1 cellular context compared by ENCODE assay signal in the genomic region with DNA sequence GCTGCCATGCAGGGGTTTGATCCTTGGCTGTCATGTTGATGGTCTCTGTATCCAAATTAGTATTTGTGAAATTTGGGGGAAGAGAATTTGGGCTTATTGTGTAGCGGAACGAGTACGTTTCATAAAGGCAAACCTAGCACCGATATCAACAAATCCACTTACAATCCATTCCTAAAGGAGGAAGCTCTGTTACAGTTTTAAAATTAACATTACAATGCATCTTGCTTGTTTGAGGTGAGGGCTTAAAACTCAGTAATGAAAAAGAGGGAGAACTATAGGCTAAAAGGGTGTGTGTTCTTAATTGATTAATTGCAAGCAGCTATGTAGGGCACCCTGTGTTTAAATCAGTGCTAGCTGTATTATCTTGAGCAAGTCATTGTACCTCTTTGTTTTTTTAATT.
TF ChIP-seq lines count a peak whose summit lies in the region.

No MANE protein-coding gene starts in this region.

TF ChIP-seq in HCT116, 20 proteins besides CTCF, POLR2A, EP300 and RAD21 (continued from another document):
- TF ChIP-seq, protein P1, sequence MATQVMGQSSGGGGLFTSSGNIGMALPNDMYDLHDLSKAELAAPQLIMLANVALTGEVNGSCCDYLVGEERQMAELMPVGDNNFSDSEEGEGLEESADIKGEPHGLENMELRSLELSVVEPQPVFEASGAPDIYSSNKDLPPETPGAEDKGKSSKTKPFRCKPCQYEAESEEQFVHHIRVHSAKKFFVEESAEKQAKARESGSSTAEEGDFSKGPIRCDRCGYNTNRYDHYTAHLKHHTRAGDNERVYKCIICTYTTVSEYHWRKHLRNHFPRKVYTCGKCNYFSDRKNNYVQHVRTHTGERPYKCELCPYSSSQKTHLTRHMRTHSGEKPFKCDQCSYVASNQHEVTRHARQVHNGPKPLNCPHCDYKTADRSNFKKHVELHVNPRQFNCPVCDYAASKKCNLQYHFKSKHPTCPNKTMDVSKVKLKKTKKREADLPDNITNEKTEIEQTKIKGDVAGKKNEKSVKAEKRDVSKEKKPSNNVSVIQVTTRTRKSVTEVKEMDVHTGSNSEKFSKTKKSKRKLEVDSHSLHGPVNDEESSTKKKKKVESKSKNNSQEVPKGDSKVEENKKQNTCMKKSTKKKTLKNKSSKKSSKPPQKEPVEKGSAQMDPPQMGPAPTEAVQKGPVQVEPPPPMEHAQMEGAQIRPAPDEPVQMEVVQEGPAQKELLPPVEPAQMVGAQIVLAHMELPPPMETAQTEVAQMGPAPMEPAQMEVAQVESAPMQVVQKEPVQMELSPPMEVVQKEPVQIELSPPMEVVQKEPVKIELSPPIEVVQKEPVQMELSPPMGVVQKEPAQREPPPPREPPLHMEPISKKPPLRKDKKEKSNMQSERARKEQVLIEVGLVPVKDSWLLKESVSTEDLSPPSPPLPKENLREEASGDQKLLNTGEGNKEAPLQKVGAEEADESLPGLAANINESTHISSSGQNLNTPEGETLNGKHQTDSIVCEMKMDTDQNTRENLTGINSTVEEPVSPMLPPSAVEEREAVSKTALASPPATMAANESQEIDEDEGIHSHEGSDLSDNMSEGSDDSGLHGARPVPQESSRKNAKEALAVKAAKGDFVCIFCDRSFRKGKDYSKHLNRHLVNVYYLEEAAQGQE (IDR thresholded peaks at IDR 0.05; ENCODE audit: low read depth) = no peak
- TF ChIP-seq EZH2 (IDR thresholded peaks at IDR 0.05) (no peak), ZFX (IDR thresholded peaks at IDR 0.05) (no peak), ELF1 (IDR thresholded peaks at IDR 0.05; ENCODE audit: borderline replicate concordance, low read depth) (no peak), CBX3 (IDR thresholded peaks at IDR 0.05; ENCODE audit: low read depth) (no peak), EGR1 (IDR thresholded peaks at IDR 0.05; ENCODE audit: low read depth) (no peak), SP1 (IDR thresholded peaks at IDR 0.05; ENCODE audit: low read depth) (no peak), EZH2phosphoT487 (IDR thresholded peaks at IDR 0.05; ENCODE audit: borderline replicate concordance) (no peak), POLR2AphosphoS5 (IDR thresholded peaks at IDR 0.05; ENCODE audit: low read depth, low read length) (no peak), JUND (IDR thresholded peaks at IDR 0.05) (no peak), TCF7L2 (IDR thresholded peaks at IDR 0.05; ENCODE audit: borderline replicate concordance, extremely low read depth, insufficient read depth, insufficient read length) (no peak), FOSL1 (IDR thresholded peaks at IDR 0.05; ENCODE audit: low read depth) (no peak), YY1 (IDR thresholded peaks at IDR 0.05; ENCODE audit: extremely low read depth, insufficient replicate concordance, low read depth, low read length) (no peak), SRF (IDR thresholded peaks at IDR 0.05; ENCODE audit: low read depth) (no peak)
- TF ChIP-seq, protein P2, sequence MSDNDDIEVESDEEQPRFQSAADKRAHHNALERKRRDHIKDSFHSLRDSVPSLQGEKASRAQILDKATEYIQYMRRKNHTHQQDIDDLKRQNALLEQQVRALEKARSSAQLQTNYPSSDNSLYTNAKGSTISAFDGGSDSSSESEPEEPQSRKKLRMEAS (IDR thresholded peaks at IDR 0.05) = no peak
- TF ChIP-seq, protein P3, sequence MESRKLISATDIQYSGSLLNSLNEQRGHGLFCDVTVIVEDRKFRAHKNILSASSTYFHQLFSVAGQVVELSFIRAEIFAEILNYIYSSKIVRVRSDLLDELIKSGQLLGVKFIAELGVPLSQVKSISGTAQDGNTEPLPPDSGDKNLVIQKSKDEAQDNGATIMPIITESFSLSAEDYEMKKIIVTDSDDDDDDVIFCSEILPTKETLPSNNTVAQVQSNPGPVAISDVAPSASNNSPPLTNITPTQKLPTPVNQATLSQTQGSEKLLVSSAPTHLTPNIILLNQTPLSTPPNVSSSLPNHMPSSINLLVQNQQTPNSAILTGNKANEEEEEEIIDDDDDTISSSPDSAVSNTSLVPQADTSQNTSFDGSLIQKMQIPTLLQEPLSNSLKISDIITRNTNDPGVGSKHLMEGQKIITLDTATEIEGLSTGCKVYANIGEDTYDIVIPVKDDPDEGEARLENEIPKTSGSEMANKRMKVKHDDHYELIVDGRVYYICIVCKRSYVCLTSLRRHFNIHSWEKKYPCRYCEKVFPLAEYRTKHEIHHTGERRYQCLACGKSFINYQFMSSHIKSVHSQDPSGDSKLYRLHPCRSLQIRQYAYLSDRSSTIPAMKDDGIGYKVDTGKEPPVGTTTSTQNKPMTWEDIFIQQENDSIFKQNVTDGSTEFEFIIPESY (IDR thresholded peaks at IDR 0.05; ENCODE audit: extremely low read depth, insufficient replicate concordance, low read length) = no peak
- TF ChIP-seq, protein P4, sequence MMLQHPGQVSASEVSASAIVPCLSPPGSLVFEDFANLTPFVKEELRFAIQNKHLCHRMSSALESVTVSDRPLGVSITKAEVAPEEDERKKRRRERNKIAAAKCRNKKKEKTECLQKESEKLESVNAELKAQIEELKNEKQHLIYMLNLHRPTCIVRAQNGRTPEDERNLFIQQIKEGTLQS (IDR thresholded peaks at IDR 0.05) = no peak
